7 cellular contexts compared by ENCODE assay signal in genomic region chr5:43068037-43068436, GRCh38. TPM values are rescaled to one million over a fixed set of nuclear protein-coding genes. Genes with fewer than 3 reads are reported as not detected.
DNase-seq lines count a peak whose midpoint lies in the region; ATAC-seq lines count a peak whose summit lies in the region.

No MANE protein-coding gene starts in this region.

- H3K9me3 Mint-ChIP-seq in activated T-helper 1 cell treated with anti-CD3 and anti-CD28 coated beads, Interleukin-12 subunit alpha, Interleukin-12 subunit beta, Interleukin-2, Interleukin-4 antibody, amounts not matched to agents 30 ng/mL and 10 ng/mL and 1 ng/mL, durations not matched to agents 14 hours and 24 hours and 36 hours = no peaks in the 10 kb centered on the region
- H3K9me3 Mint-ChIP-seq in immature natural killer cell = no peaks in the 10 kb centered on the region
- H3K9me3 Mint-ChIP-seq in stimulated activated naive CD8-positive, alpha-beta T cell treated with anti-CD3 and anti-CD28 coated beads, Interleukin-15, amount 100 ng/mL, for 72 hours = no peaks in the 10 kb centered on the region

- no peak for DNase-seq in activated T-helper 1 cell treated with anti-CD3 and anti-CD28 coated beads, Interleukin-12 subunit alpha, Interleukin-12 subunit beta, Interleukin-2, Interleukin-4 antibody, amounts not matched to agents 30 ng/mL and 10 ng/mL and 1 ng/mL, durations not matched to agents 14 hours and 24 hours and 36 hours (ENCODE audit: low spot score)
- DNase-seq in immature natural killer cell = no peak
- no peak for DNase-seq in stimulated activated naive CD8-positive, alpha-beta T cell treated with anti-CD3 and anti-CD28 coated beads, Interleukin-15, amount 100 ng/mL, for 72 hours
- DNase-seq in stimulated activated CD4-positive, alpha-beta T cell treated with anti-CD3 and anti-CD28 coated beads, Interleukin-2, amount 100 ng/mL, for 24 hours = no peak
- DNase-seq in ureter (ENCODE audit: low spot score) = no peak
- no peak for DNase-seq in SW480 (ENCODE audit: low spot score)

- no peak for ATAC-seq in stimulated activated naive CD8-positive, alpha-beta T cell treated with anti-CD3 and anti-CD28 coated beads, Interleukin-15, amount 100 ng/mL, for 72 hours

- no peaks in the 10 kb centered on the region for H3K27me3 Mint-ChIP-seq in activated T-helper 1 cell treated with anti-CD3 and anti-CD28 coated beads, Interleukin-12 subunit alpha, Interleukin-12 subunit beta, Interleukin-2, Interleukin-4 antibody, amounts not matched to agents 30 ng/mL and 10 ng/mL and 1 ng/mL, durations not matched to agents 14 hours and 24 hours and 36 hours (ENCODE audit: insufficient read depth)
- H3K27me3 Mint-ChIP-seq in immature natural killer cell (ENCODE audit: low read depth in 3 of 3) = peaks cover 7 to 37% (median 22%) of the 10 kb centered on the region in 3 donors
- H3K27me3 Mint-ChIP-seq in stimulated activated naive CD8-positive, alpha-beta T cell treated with anti-CD3 and anti-CD28 coated beads, Interleukin-15, amount 100 ng/mL, for 72 hours = no peaks in the 10 kb centered on the region

- peaks cover 3% of the 10 kb centered on the region; the same call in 1 of the 2 replicates for H3K27me3 ChIP-seq in HUES48 (ENCODE audit: control insufficient read depth, insufficient read depth, low read length)

- H3K4me1 Mint-ChIP-seq in activated T-helper 1 cell treated with anti-CD3 and anti-CD28 coated beads, Interleukin-12 subunit alpha, Interleukin-12 subunit beta, Interleukin-2, Interleukin-4 antibody, amounts not matched to agents 30 ng/mL and 10 ng/mL and 1 ng/mL, durations not matched to agents 14 hours and 24 hours and 36 hours (ENCODE audit: low read depth) = peaks cover 44% of the 10 kb centered on the region
- peaks cover 60 to 70% of the 10 kb centered on the region in 2 donors for H3K4me1 Mint-ChIP-seq in immature natural killer cell
- peaks cover 47% of the 10 kb centered on the region for H3K4me1 Mint-ChIP-seq in stimulated activated naive CD8-positive, alpha-beta T cell treated with anti-CD3 and anti-CD28 coated beads, Interleukin-15, amount 100 ng/mL, for 72 hours

- H3K4me3 ChIP-seq in HUES48 (ENCODE audit: low read depth, low read length) = peak overlapping the region; percentile 92

- H3K36me3 Mint-ChIP-seq in activated T-helper 1 cell treated with anti-CD3 and anti-CD28 coated beads, Interleukin-12 subunit alpha, Interleukin-12 subunit beta, Interleukin-2, Interleukin-4 antibody, amounts not matched to agents 30 ng/mL and 10 ng/mL and 1 ng/mL, durations not matched to agents 14 hours and 24 hours and 36 hours (ENCODE audit: low read depth) = peaks cover 22% of the 10 kb centered on the region
- peaks cover 3 to 12% (median 8%) of the 10 kb centered on the region in 3 donors for H3K36me3 Mint-ChIP-seq in immature natural killer cell

- intact Hi-C loops in activated T-helper 1 cell treated with anti-CD3 and anti-CD28 coated beads, Interleukin-12 subunit alpha, Interleukin-12 subunit beta, Interleukin-2, Interleukin-4 antibody, amounts not matched to agents 30 ng/mL and 10 ng/mL and 1 ng/mL, durations not matched to agents 14 hours and 24 hours and 36 hours (cut with micrococcal nuclease) = loop anchor here (10.0 kb wide), 1 partner anchor 1737 kb away; the partner anchor contains the start of gene MRPS30

- H3K9me3 ChIP-seq in HUES48 (ENCODE audit: control insufficient read depth, insufficient read depth, low read length) = no peaks in the 10 kb centered on the region

- H3K36me3 ChIP-seq in HUES48 (ENCODE audit: control insufficient read depth, insufficient read depth, low read length) = peaks cover 8% of the 10 kb centered on the region; the same call in 1 of the 2 replicates

- peaks cover 18% of the 10 kb centered on the region for H3K4me1 ChIP-seq in HUES48 (ENCODE audit: control insufficient read depth, insufficient read depth, low read length)

- no peak overlapping the region for H3K9ac ChIP-seq in HUES48 (ENCODE audit: low read depth, low read length)

- peak overlapping the region; percentile 99 for H3K4me3 Mint-ChIP-seq in activated T-helper 1 cell treated with anti-CD3 and anti-CD28 coated beads, Interleukin-12 subunit alpha, Interleukin-12 subunit beta, Interleukin-2, Interleukin-4 antibody, amounts not matched to agents 30 ng/mL and 10 ng/mL and 1 ng/mL, durations not matched to agents 14 hours and 24 hours and 36 hours
- peak overlapping the region; percentile 96 to 98 (median 98) for H3K4me3 Mint-ChIP-seq in immature natural killer cell
- H3K4me3 Mint-ChIP-seq in stimulated activated naive CD8-positive, alpha-beta T cell treated with anti-CD3 and anti-CD28 coated beads, Interleukin-15, amount 100 ng/mL, for 72 hours = peak overlapping the region; percentile 94 to 95

- peak overlapping the region; percentile 100 for H3K27ac Mint-ChIP-seq in activated T-helper 1 cell treated with anti-CD3 and anti-CD28 coated beads, Interleukin-12 subunit alpha, Interleukin-12 subunit beta, Interleukin-2, Interleukin-4 antibody, amounts not matched to agents 30 ng/mL and 10 ng/mL and 1 ng/mL, durations not matched to agents 14 hours and 24 hours and 36 hours
- peak overlapping the region; percentile 97 to 99 (median 99) for H3K27ac Mint-ChIP-seq in immature natural killer cell
- H3K27ac Mint-ChIP-seq in stimulated activated naive CD8-positive, alpha-beta T cell treated with anti-CD3 and anti-CD28 coated beads, Interleukin-15, amount 100 ng/mL, for 72 hours = peak overlapping the region; percentile 98 to 100

- H3K27ac ChIP-seq in HUES48 (ENCODE audit: low read depth, low read length) = no peak overlapping the region

RNA-seq across cellular contexts. Expression of gene ANXA2R, which starts 27.9 kb away (rescaled TPM):
- total RNA-seq in activated T-helper 1 cell treated with anti-CD3 and anti-CD28 coated beads, Interleukin-12 subunit alpha, Interleukin-12 subunit beta, Interleukin-2, Interleukin-4 antibody, amounts not matched to agents 30 ng/mL and 10 ng/mL and 1 ng/mL, durations not matched to agents 14 hours and 24 hours and 36 hours = 0.88 and 0.93 TPM in 2 replicates
- polyA plus RNA-seq in immature natural killer cell = 10 to 100 TPM; 35.3 to 53.0 (median 44.3) TPM
- 4.4 TPM for total RNA-seq in ureter

RNA-seq across cellular contexts. Expression of gene ZNF131, which starts 52.7 kb away (rescaled TPM):
- total RNA-seq in activated T-helper 1 cell treated with anti-CD3 and anti-CD28 coated beads, Interleukin-12 subunit alpha, Interleukin-12 subunit beta, Interleukin-2, Interleukin-4 antibody, amounts not matched to agents 30 ng/mL and 10 ng/mL and 1 ng/mL, durations not matched to agents 14 hours and 24 hours and 36 hours = 38.3 and 40.2 TPM in 2 replicates
- 10 to 100 TPM; 30.3 to 49.6 (median 33.8) TPM for polyA plus RNA-seq in immature natural killer cell
- total RNA-seq in ureter = 36.7 TPM
